In the genomic region with DNA sequence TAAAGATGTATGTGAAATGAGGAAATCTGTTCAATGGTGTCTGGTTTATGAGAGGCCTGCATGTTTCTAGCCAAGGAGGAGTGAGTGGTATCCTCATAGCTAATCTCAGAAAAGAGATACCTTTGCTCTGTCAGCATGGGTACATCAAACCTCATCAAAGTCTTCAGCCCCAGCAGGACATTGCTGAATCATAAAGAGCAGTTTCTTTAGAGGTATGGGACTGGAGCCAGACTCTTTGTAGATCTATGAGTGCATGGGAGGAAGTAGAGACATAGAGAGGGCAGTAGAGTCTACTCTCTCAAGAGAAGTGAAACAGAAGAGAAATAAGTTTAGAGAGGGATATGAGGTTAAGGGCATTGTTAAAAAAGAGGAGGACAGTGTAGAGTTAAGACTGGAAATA, we compare ENCODE assay signal across 33 cellular contexts.
A peak's percentile ranks its signal among the peaks of the same experiment; 100 is the strongest.
DNase-seq lines count a peak whose midpoint lies in the region; ATAC-seq and TF ChIP-seq lines count a peak whose summit lies in the region.
"Had no signal": no experiment of that assay in that cellular context is flagged by ENCODE, and none has a peak within 500 bp of the region (broad histone marks: within the 10 kb centered on the region; RNA-seq: fewer than 3 reads in every experiment).

No MANE protein-coding gene starts in this region.

- no peaks in the 10 kb centered on the region for H3K27me3 Mint-ChIP-seq in naive thymus-derived CD8-positive, alpha-beta T cell
- H3K27me3 Mint-ChIP-seq: activated naive CD4-positive, alpha-beta T cell treated with anti-CD3 and anti-CD28 coated beads, Interleukin-2, amount 50 U/mL, for 24 hours; CD4-positive, CD25-positive, alpha-beta regulatory T cell; stimulated activated naive CD8-positive, alpha-beta T cell treated with anti-CD3 and anti-CD28 coated beads, Interleukin-15, amount 100 ng/mL, for 72 hours had no signal

- H3K9me3 Mint-ChIP-seq in naive thymus-derived CD8-positive, alpha-beta T cell: peaks cover 0 to 21% (median 3%) of the 10 kb centered on the region in 9 donors
- H3K9me3 Mint-ChIP-seq: nephron progenitor cell had no signal

- H3K27ac Mint-ChIP-seq in naive thymus-derived CD8-positive, alpha-beta T cell: no peak overlapping the region
- H3K27ac Mint-ChIP-seq: activated naive CD4-positive, alpha-beta T cell treated with anti-CD3 and anti-CD28 coated beads, Interleukin-2, amount 50 U/mL, for 24 hours; activated T-helper 2 cell treated with anti-CD3 and anti-CD28 coated beads, Interferon-gamma antibody, Interleukin-2, Interleukin-4, amounts not matched to agents 10 μg/mL and 5 μg/mL and 100 μg/mL, durations not matched to agents 14 hours and 24 hours and 36 hours; CD4-positive, CD25-positive, alpha-beta regulatory T cell; immature natural killer cell; nephron progenitor cell; stimulated activated naive CD8-positive, alpha-beta T cell treated with anti-CD3 and anti-CD28 coated beads, Interleukin-15, amount 100 ng/mL, for 72 hours; T-helper 2 cell treated with Interferon-gamma antibody and Interleukin-4, amounts not matched to agents 5 μg/mL and 100 μg/mL, for 36 hours had no signal

- POLR2A ChIA-PET in naive thymus-derived CD8-positive, alpha-beta T cell (lab: Charles Lee): no interaction called here
- POLR2A ChIA-PET in GM10248 (lab: Yijun Ruan, JAX): no interaction called here

- H3K4me1 Mint-ChIP-seq in naive thymus-derived CD8-positive, alpha-beta T cell: no peaks in the 10 kb centered on the region
- H3K4me1 Mint-ChIP-seq: activated naive CD4-positive, alpha-beta T cell treated with anti-CD3 and anti-CD28 coated beads, Interleukin-2, amount 50 U/mL, for 24 hours; CD4-positive, CD25-positive, alpha-beta regulatory T cell; immature natural killer cell; nephron progenitor cell; stimulated activated naive CD8-positive, alpha-beta T cell treated with anti-CD3 and anti-CD28 coated beads, Interleukin-15, amount 100 ng/mL, for 72 hours had no signal

- TF ChIP-seq CTCF in epithelial cell of esophagus (IDR thresholded peaks at IDR 0.05; ENCODE audit: insufficient read depth, low read depth, low read length, missing control alignments) (no peak), GM10248 (IDR thresholded peaks at IDR 0.05; ENCODE audit: control extremely low read depth, extremely low read depth, low read depth, missing control alignments) (no peak)

- H3K36me3 Mint-ChIP-seq in naive thymus-derived CD8-positive, alpha-beta T cell: no peaks in the 10 kb centered on the region
- H3K36me3 Mint-ChIP-seq: activated naive CD4-positive, alpha-beta T cell treated with anti-CD3 and anti-CD28 coated beads, Interleukin-2, amount 50 U/mL, for 24 hours; CD4-positive, CD25-positive, alpha-beta regulatory T cell had no signal

- DNase-seq in A172 (ENCODE audit: low spot score) (peak; percentile 13), HT1080 (ENCODE audit: low read depth) (peak; percentile 67), RPMI7951 (ENCODE audit: low read depth) (peak; percentile 4), epithelial cell of esophagus (ENCODE audit: low read depth) (peak; percentile 4), D341Med (ENCODE audit: low spot score) (no peak), GM10248 (ENCODE audit: extremely low spot score) (no peak)
- DNase-seq in naive thymus-derived CD8-positive, alpha-beta T cell: no peak
- DNase-seq: activated CD4-positive, alpha-beta T cell treated with anti-CD3 and anti-CD28 coated beads for 4 hours; amygdala; CD4-positive, CD25-positive, alpha-beta regulatory T cell; hippocampal formation; immature natural killer cell; IMR-90; left colon; NCI-H1105; NCI-H187; NCI-H2171; NCI-H510A treated with DMSO at 0.1 percent for 48 hours; nephron progenitor cell; pancreas; PC-9; Right ventricle myocardium superior; spleen; stimulated activated CD4-positive, alpha-beta T cell treated with anti-CD3 and anti-CD28 coated beads, Interleukin-2, amount 100 ng/mL, for 24 hours; stimulated activated CD8-positive, alpha-beta memory T cell treated with anti-CD3 and anti-CD28 coated beads, Interleukin-4, amount 100 ng/mL, for 48 hours; stimulated activated naive CD8-positive, alpha-beta T cell treated with anti-CD3 and anti-CD28 coated beads, Interleukin-15, amount 100 ng/mL, for 72 hours had no signal

- H3K4me3 ChIP-seq in epithelial cell of esophagus (ENCODE audit: low read length): no peak overlapping the region
- H3K4me3 ChIP-seq: gastroesophageal sphincter, pancreas, PC-9, right atrium auricular region, spleen, thoracic aorta had no signal

- CTCF ChIA-PET in GM10248 (lab: Yijun Ruan, JAX): interaction anchor here (1.0 kb wide), 1 partner anchor 15 kb away, joined by 3 read pairs; no protein-coding TSS in a partner anchor

- ATAC-seq in naive thymus-derived CD8-positive, alpha-beta T cell: no peak
- no peak for ATAC-seq in GM21825 (IDR thresholded peaks at IDR 0.05; ENCODE audit: unreplicated experiment)
- ATAC-seq: gastroesophageal sphincter; left colon; pancreas; stimulated activated naive CD8-positive, alpha-beta T cell treated with anti-CD3 and anti-CD28 coated beads, Interleukin-15, amount 100 ng/mL, for 72 hours had no signal

- no peak overlapping the region for H3K4me3 Mint-ChIP-seq in naive thymus-derived CD8-positive, alpha-beta T cell
- H3K4me3 Mint-ChIP-seq: activated naive CD4-positive, alpha-beta T cell treated with anti-CD3 and anti-CD28 coated beads, Interleukin-2, amount 50 U/mL, for 24 hours; immature natural killer cell; nephron progenitor cell; stimulated activated naive CD8-positive, alpha-beta T cell treated with anti-CD3 and anti-CD28 coated beads, Interleukin-15, amount 100 ng/mL, for 72 hours; T-helper 2 cell treated with Interferon-gamma antibody and Interleukin-4, amounts not matched to agents 5 μg/mL and 100 μg/mL, for 36 hours had no signal

Comparison
In these comparisons a context has a peak if more than half of its experiments do, and no peak if none do; other contexts are left out.
1. DNase-seq: peak in A172 (single experiment), HT1080 (single experiment), RPMI7951 (single experiment) and epithelial cell of esophagus (single experiment); none in D341Med (single experiment), naive thymus-derived CD8-positive, alpha-beta T cell (0 of 10) and GM10248 (single experiment).